Comparison of ENCODE assay signal across 15 cellular contexts in genomic region chr3:102060814-102061213, GRCh38.
A peak's percentile ranks its signal among the peaks of the same experiment; 100 is the strongest.
DNase-seq lines count a peak whose midpoint lies in the region; ATAC-seq and TF ChIP-seq lines count a peak whose summit lies in the region.
"Had no signal": no experiment of that assay in that cellular context is flagged by ENCODE, and none has a peak within 500 bp of the region (broad histone marks: within the 10 kb centered on the region; RNA-seq: fewer than 3 reads in every experiment).

No MANE protein-coding gene starts in this region.

- no peak overlapping the region for H3K27ac Mint-ChIP-seq in naive thymus-derived CD4-positive, alpha-beta T cell
- no peak overlapping the region for H3K27ac Mint-ChIP-seq in activated CD8-positive, alpha-beta memory T cell treated with anti-CD3 and anti-CD28 coated beads, Interleukin-2, amount 10 ng/mL, durations not matched to agents 7 days and 5 days
- H3K27ac Mint-ChIP-seq: nephron, T-cell had no signal

- POLR2A ChIA-PET in naive thymus-derived CD4-positive, alpha-beta T cell (lab: Charles Lee): interaction anchor here (0.8 to 1.7 kb wide), 3 partner anchors 13 to 249 kb away, joined by 3 read pairs; no protein-coding TSS in a partner anchor

- intact Hi-C loops in naive thymus-derived CD4-positive, alpha-beta T cell (cut with micrococcal nuclease): no loop called here

- H3K36me3 Mint-ChIP-seq in naive thymus-derived CD4-positive, alpha-beta T cell: peaks cover 0 to 15% (median 0%) of the 10 kb centered on the region in 5 donors
- H3K36me3 Mint-ChIP-seq in activated CD8-positive, alpha-beta memory T cell treated with anti-CD3 and anti-CD28 coated beads, Interleukin-2, amount 10 ng/mL, durations not matched to agents 7 days and 5 days: peaks cover 9% of the 10 kb centered on the region
- H3K36me3 Mint-ChIP-seq: T-cell had no signal

- in situ Hi-C loops in ACHN (cut with HindIII; ENCODE audit: low pct_ligation_motif_present, low pct_unique_long_range_greater_than_20kb, low sequenced_read_pairs) (no loop called here), brain microvascular endothelial cell (cut with HindIII; ENCODE audit: low pct_ligation_motif_present, low sequenced_read_pairs) (no loop called here)

- peaks cover 32 to 50% (median 38%) of the 10 kb centered on the region in 7 donors for H3K4me1 Mint-ChIP-seq in naive thymus-derived CD4-positive, alpha-beta T cell
- peaks cover 28% of the 10 kb centered on the region for H3K4me1 Mint-ChIP-seq in activated CD8-positive, alpha-beta memory T cell treated with anti-CD3 and anti-CD28 coated beads, Interleukin-2, amount 10 ng/mL, durations not matched to agents 7 days and 5 days
- H3K4me1 Mint-ChIP-seq: nephron had no signal

- no peak overlapping the region for H3K4me3 ChIP-seq in brain microvascular endothelial cell (ENCODE audit: low read depth, low read length)
- H3K4me3 ChIP-seq in naive thymus-derived CD4-positive, alpha-beta T cell (ENCODE audit: low read length): no peak overlapping the region

- peaks cover 0 to 13% (median 0%) of the 10 kb centered on the region in 11 donors for H3K9me3 Mint-ChIP-seq in naive thymus-derived CD4-positive, alpha-beta T cell
- peaks cover 2% of the 10 kb centered on the region for H3K9me3 Mint-ChIP-seq in activated CD8-positive, alpha-beta memory T cell treated with anti-CD3 and anti-CD28 coated beads, Interleukin-2, amount 10 ng/mL, durations not matched to agents 7 days and 5 days (ENCODE audit: low read depth)
- H3K9me3 Mint-ChIP-seq: nephron had no signal

- no peak overlapping the region for H3K27ac ChIP-seq in brain microvascular endothelial cell
- H3K27ac ChIP-seq in naive thymus-derived CD4-positive, alpha-beta T cell (ENCODE audit: low read depth, low read length): no peak overlapping the region
- H3K27ac ChIP-seq: epithelial cell of prostate had no signal

- H3K9me3 ChIP-seq in naive thymus-derived CD4-positive, alpha-beta T cell (ENCODE audit: control insufficient read depth in 2 of 3, low read length in 3 of 3): no peaks in the 10 kb centered on the region

- no peaks in the 10 kb centered on the region for H3K27me3 Mint-ChIP-seq in naive thymus-derived CD4-positive, alpha-beta T cell
- no peaks in the 10 kb centered on the region for H3K27me3 Mint-ChIP-seq in activated CD8-positive, alpha-beta memory T cell treated with anti-CD3 and anti-CD28 coated beads, Interleukin-2, amount 10 ng/mL, durations not matched to agents 7 days and 5 days
- H3K27me3 Mint-ChIP-seq: T-cell had no signal

- DNase-seq in ACHN (peak; percentile 19), brain microvascular endothelial cell (peak; percentile 13)
- DNase-seq in naive thymus-derived CD4-positive, alpha-beta T cell: no peak
- no peak for DNase-seq in activated CD8-positive, alpha-beta memory T cell treated with anti-CD3 and anti-CD28 coated beads, Interleukin-2, amount 10 ng/mL, durations not matched to agents 7 days and 5 days
- DNase-seq in activated CD4-positive, CD25-positive, alpha-beta regulatory T cell (lab: John Stamatoyannopoulos, UW): no peak
- DNase-seq in stimulated activated CD4-positive, alpha-beta T cell treated with anti-CD3 and anti-CD28 coated beads, Interleukin-2, amount 100 ng/mL, for 24 hours: no peak
- DNase-seq: activated CD8-positive, alpha-beta memory T cell treated with anti-CD3 and anti-CD28 coated beads, Interleukin-2, amount 50 U/mL, for 48 hours; MV-4-11; NCI-H526; stimulated activated CD8-positive, alpha-beta memory T cell treated with anti-CD3 and anti-CD28 coated beads, Interleukin-4, amount 100 ng/mL, for 48 hours; T-cell had no signal

- CTCF ChIA-PET in naive thymus-derived CD4-positive, alpha-beta T cell (lab: Charles Lee): interaction anchor here (2.3 kb wide), 1 partner anchor 165 kb away, joined by 8 read pairs; no protein-coding TSS in a partner anchor
- CTCF ChIA-PET in activated CD8-positive, alpha-beta memory T cell treated with anti-CD3 and anti-CD28 coated beads, Interleukin-2, amount 10 ng/mL, durations not matched to agents 7 days and 5 days (lab: Charles Lee): interaction anchor here (1.1 kb wide), 1 partner anchor 69 kb away, joined by 3 read pairs; no protein-coding TSS in a partner anchor

- TF ChIP-seq CTCF in brain microvascular endothelial cell (IDR thresholded peaks at IDR 0.05; ENCODE audit: low read depth, low read length, missing control alignments): no peak

- H3K4me1 ChIP-seq in naive thymus-derived CD4-positive, alpha-beta T cell (ENCODE audit: control insufficient read depth in 2 of 2, insufficient read depth in 2 of 2, low read length in 2 of 2): peaks cover 27 to 30% of the 10 kb centered on the region in 2 donors

- no peak overlapping the region for H3K4me3 Mint-ChIP-seq in naive thymus-derived CD4-positive, alpha-beta T cell
- no peak overlapping the region for H3K4me3 Mint-ChIP-seq in activated CD8-positive, alpha-beta memory T cell treated with anti-CD3 and anti-CD28 coated beads, Interleukin-2, amount 10 ng/mL, durations not matched to agents 7 days and 5 days
- H3K4me3 Mint-ChIP-seq: nephron, T-cell had no signal

- H3K27me3 ChIP-seq in brain microvascular endothelial cell (replicated peaks): no peaks in the 10 kb centered on the region
- H3K27me3 ChIP-seq in naive thymus-derived CD4-positive, alpha-beta T cell (ENCODE audit: control insufficient read depth in 2 of 2, insufficient read depth in 2 of 2, low read length in 2 of 2): no peaks in the 10 kb centered on the region

- ATAC-seq in GM18873 (IDR thresholded peaks at IDR 0.05; ENCODE audit: low FRiP score, unreplicated experiment) (peak; percentile 30), HG03378 (IDR thresholded peaks at IDR 0.05; ENCODE audit: unreplicated experiment) (peak; percentile 29)
- no peak for ATAC-seq in naive thymus-derived CD4-positive, alpha-beta T cell
- no peak for ATAC-seq in activated CD8-positive, alpha-beta memory T cell treated with anti-CD3 and anti-CD28 coated beads, Interleukin-2, amount 10 ng/mL, durations not matched to agents 7 days and 5 days
- ATAC-seq: T-cell had no signal

- no peaks in the 10 kb centered on the region for H3K36me3 ChIP-seq in brain microvascular endothelial cell (replicated peaks)
- no peaks in the 10 kb centered on the region for H3K36me3 ChIP-seq in naive thymus-derived CD4-positive, alpha-beta T cell (ENCODE audit: control insufficient read depth in 2 of 3, insufficient read depth in 3 of 3, low read length in 3 of 3)

Comparison
In these comparisons a context has a peak if more than half of its experiments do, and no peak if none do; other contexts are left out.
1. DNase-seq: peak in ACHN (single experiment) and brain microvascular endothelial cell (single experiment); none in naive thymus-derived CD4-positive, alpha-beta T cell (0 of 9), activated CD8-positive, alpha-beta memory T cell treated with anti-CD3 and anti-CD28 coated beads, Interleukin-2, amount 10 ng/mL, durations not matched to agents 7 days and 5 days (single experiment), activated CD4-positive, CD25-positive, alpha-beta regulatory T cell (0 of 4) and stimulated activated CD4-positive, alpha-beta T cell treated with anti-CD3 and anti-CD28 coated beads, Interleukin-2, amount 100 ng/mL, for 24 hours (0 of 2).
2. ATAC-seq: peak in GM18873 (single experiment) and HG03378 (single experiment); none in naive thymus-derived CD4-positive, alpha-beta T cell (single experiment) and activated CD8-positive, alpha-beta memory T cell treated with anti-CD3 and anti-CD28 coated beads, Interleukin-2, amount 10 ng/mL, durations not matched to agents 7 days and 5 days (single experiment).